ENCODE assay signal across 15 cellular contexts in the genomic region with DNA sequence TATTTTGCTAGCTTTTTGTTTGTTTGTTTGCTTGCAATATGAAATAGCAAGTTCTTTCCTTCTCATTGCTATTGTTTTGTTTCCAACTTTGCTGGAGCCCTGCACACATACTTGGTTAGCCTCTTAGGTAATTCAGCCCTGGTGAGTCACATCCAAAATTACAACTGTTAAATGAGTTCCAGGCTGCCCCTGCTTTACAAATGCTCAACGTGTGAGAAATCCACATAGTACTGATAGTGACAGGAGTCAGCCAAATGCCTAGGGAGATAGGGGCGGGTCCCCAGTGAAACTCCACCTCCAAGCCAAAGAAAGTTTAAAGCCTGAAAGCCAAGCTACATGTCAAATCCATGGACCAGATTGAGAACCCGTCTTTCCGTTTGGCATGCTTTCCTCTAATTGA.
DNase-seq lines count a peak whose midpoint lies in the region; ATAC-seq and TF ChIP-seq lines count a peak whose summit lies in the region.
"Had no signal": no experiment of that assay in that cellular context is flagged by ENCODE, and none has a peak within 500 bp of the region (broad histone marks: within the 10 kb centered on the region; RNA-seq: fewer than 3 reads in every experiment).

No MANE protein-coding gene starts in this region.

- H3K27me3 Mint-ChIP-seq in natural killer cell (ENCODE audit: low read depth in 2 of 2): peaks cover 44% of the 10 kb centered on the region in 2 donors

- TF ChIP-seq CTCF in AG10803 (conservative IDR thresholded peaks at IDR 0.05; ENCODE audit: low read length) (no peak), brain microvascular endothelial cell (IDR thresholded peaks at IDR 0.05; ENCODE audit: low read depth, low read length, missing control alignments) (no peak), natural killer cell (IDR thresholded peaks at IDR 0.05) (no peak), testis (IDR thresholded peaks at IDR 0.05) (no peak), WERI-Rb-1 (IDR thresholded peaks at IDR 0.05; ENCODE audit: low read depth, low read length) (no peak)

- H3K4me3 Mint-ChIP-seq in natural killer cell: no peak overlapping the region
- H3K4me3 Mint-ChIP-seq: activated CD4-positive, alpha-beta memory T cell treated with anti-CD3 and anti-CD28 coated beads for 36 hours; B cell; stimulated activated naive B cell treated with anti-CD40 and anti-IgM and Interleukin-4, amounts not matched to agents 10 μg/mL and 1 μg/mL and 100 μg/mL, for 72 hours had no signal

- no peak overlapping the region for H3K4me3 ChIP-seq in AG10803 (ENCODE audit: low read length)
- no peak overlapping the region for H3K4me3 ChIP-seq in MG63
- no peak overlapping the region for H3K4me3 ChIP-seq in brain microvascular endothelial cell (ENCODE audit: low read depth, low read length)
- no peak overlapping the region for H3K4me3 ChIP-seq in testis
- no peak overlapping the region for H3K4me3 ChIP-seq in WERI-Rb-1 (ENCODE audit: low read depth, low read length)
- H3K4me3 ChIP-seq: SK-N-MC, skin epidermis had no signal

- peaks cover 5% of the 10 kb centered on the region for H3K4me1 ChIP-seq in testis

- 78 to 83% methylated on average over 4 of the region's 4 CpGs for WGBS in testis, 2 donors

- ATAC-seq in natural killer cell: no peak
- ATAC-seq: stimulated activated naive B cell treated with anti-CD40 and anti-IgM and Interleukin-4, amounts not matched to agents 10 μg/mL and 1 μg/mL and 100 μg/mL, for 72 hours had no signal

- H3K4me1 Mint-ChIP-seq in natural killer cell: peaks cover 4 to 8% of the 10 kb centered on the region in 2 donors

- H3K36me3 Mint-ChIP-seq in natural killer cell: no peaks in the 10 kb centered on the region
- H3K36me3 Mint-ChIP-seq: activated CD4-positive, alpha-beta memory T cell treated with anti-CD3 and anti-CD28 coated beads for 36 hours had no signal

- H3K36me3 ChIP-seq in MG63 (no peaks in the 10 kb centered on the region), brain microvascular endothelial cell (replicated peaks) (no peaks in the 10 kb centered on the region), testis (ENCODE audit: low read depth, missing control alignments) (no peaks in the 10 kb centered on the region), WERI-Rb-1 (no peaks in the 10 kb centered on the region)

- peak; percentile 95 for DNase-seq in AG10803 (ENCODE audit: low read depth)
- DNase-seq in MG63: peak; percentile 72
- peak; percentile 58 for DNase-seq in brain microvascular endothelial cell
- DNase-seq in iris pigment epithelial cell (ENCODE audit: low read depth): peak; percentile 76
- DNase-seq in natural killer cell: no peak
- DNase-seq in testis: no peak
- no peak for DNase-seq in foreskin melanocyte
- no peak for DNase-seq in WERI-Rb-1
- DNase-seq: activated CD4-positive, alpha-beta memory T cell treated with anti-CD3 and anti-CD28 coated beads for 36 hours; amniotic stem cell; NCI-H1105 treated with DMSO at 0.1 percent for 48 hours; stimulated activated naive B cell treated with anti-CD40 and anti-IgM and Interleukin-4, amounts not matched to agents 10 μg/mL and 1 μg/mL and 100 μg/mL, for 72 hours had no signal

- H3K27ac Mint-ChIP-seq in natural killer cell: no peak overlapping the region
- H3K27ac Mint-ChIP-seq: activated CD4-positive, alpha-beta memory T cell treated with anti-CD3 and anti-CD28 coated beads for 36 hours; B cell; stimulated activated naive B cell treated with anti-CD40 and anti-IgM and Interleukin-4, amounts not matched to agents 10 μg/mL and 1 μg/mL and 100 μg/mL, for 72 hours had no signal

- 0 out of 2 replicates have a peak, but pooled peaks cover 2% of the 10 kb centered on the region for H3K27me3 ChIP-seq in MG63
- peaks cover 2% of the 10 kb centered on the region for H3K27me3 ChIP-seq in brain microvascular endothelial cell (replicated peaks)
- H3K27me3 ChIP-seq in testis: no peaks in the 10 kb centered on the region
- no peaks in the 10 kb centered on the region for H3K27me3 ChIP-seq in WERI-Rb-1 (ENCODE audit: insufficient read depth, low read depth, severe bottlenecking)

- no peak for TF ChIP-seq POLR2A in testis (IDR thresholded peaks at IDR 0.05)

- no peak overlapping the region for H3K27ac ChIP-seq in brain microvascular endothelial cell
- no peak overlapping the region for H3K27ac ChIP-seq in testis
- no peak overlapping the region for H3K27ac ChIP-seq in WERI-Rb-1
- H3K27ac ChIP-seq: SK-N-MC, skin epidermis had no signal

- no peaks in the 10 kb centered on the region for H3K9me3 ChIP-seq in MG63
- no peaks in the 10 kb centered on the region for H3K9me3 ChIP-seq in testis
- H3K9me3 ChIP-seq in WERI-Rb-1 (ENCODE audit: severe bottlenecking): no peaks in the 10 kb centered on the region

- in situ Hi-C loops in brain microvascular endothelial cell (cut with HindIII; ENCODE audit: low pct_ligation_motif_present, low sequenced_read_pairs): no loop called here

- intact Hi-C loops in natural killer cell (cut with micrococcal nuclease) (no loop called here), testis (cut with DNase I; ENCODE audit: low total_unique reads) (no loop called here)

- no peaks in the 10 kb centered on the region for H3K9me3 Mint-ChIP-seq in natural killer cell
- H3K9me3 Mint-ChIP-seq: activated CD4-positive, alpha-beta memory T cell treated with anti-CD3 and anti-CD28 coated beads for 36 hours had no signal

Comparison
In these comparisons a context has a peak if more than half of its experiments do, and no peak if none do; other contexts are left out.
1. DNase-seq: peak in AG10803 (single experiment), MG63 (single experiment), brain microvascular endothelial cell (single experiment) and iris pigment epithelial cell (single experiment); none in natural killer cell (single experiment), testis (single experiment), foreskin melanocyte (single experiment) and WERI-Rb-1 (single experiment).